Comparison of ENCODE assay signal across 1 cellular context in genomic region chr2:132911726-132912724, GRCh38.
TF ChIP-seq lines count a peak whose summit lies in the region.

No MANE protein-coding gene starts in this region.

TF ChIP-seq in SK-N-SH, 30 proteins besides CTCF, POLR2A, EP300 and RAD21 (continued from another document):
- TF ChIP-seq USF2 (IDR thresholded peaks at IDR 0.05; ENCODE audit: borderline replicate concordance, low read depth, low read length) (no peak), CHD2 (IDR thresholded peaks at IDR 0.05; ENCODE audit: low read length, partially characterized antibody) (no peak), RXRA (IDR thresholded peaks at IDR 0.05; ENCODE audit: borderline replicate concordance, low read depth) (no peak), ELF1 (IDR thresholded peaks at IDR 0.05) (no peak), NRF1 (IDR thresholded peaks at IDR 0.05; ENCODE audit: low read depth, low read length) (no peak), IRF3 (IDR thresholded peaks at IDR 0.05; ENCODE audit: low read depth, low read length) (no peak), SMC3 (IDR thresholded peaks at IDR 0.05; ENCODE audit: low read depth, low read length) (no peak; the same call in 1 of the 2 replicates), FOSL2 (IDR thresholded peaks at IDR 0.05; ENCODE audit: borderline replicate concordance, low read depth) (no peak)
